1 cellular context compared by ENCODE assay signal in genomic region chr20:50957276-50957675, GRCh38.
TF ChIP-seq lines count a peak whose summit lies in the region.

No MANE protein-coding gene starts in this region.

TF ChIP-seq in endothelial cell of umbilical vein, 7 proteins besides CTCF, POLR2A, EP300 and RAD21:
- TF ChIP-seq POLR2AphosphoS5 (IDR thresholded peaks at IDR 0.05; ENCODE audit: insufficient read depth, low read depth, low read length) (no peak), EZH2 (IDR thresholded peaks at IDR 0.05; ENCODE audit: borderline replicate concordance, low read depth, low read length, severe bottlenecking) (no peak)
